13 cellular contexts compared by ENCODE assay signal in the genomic region with DNA sequence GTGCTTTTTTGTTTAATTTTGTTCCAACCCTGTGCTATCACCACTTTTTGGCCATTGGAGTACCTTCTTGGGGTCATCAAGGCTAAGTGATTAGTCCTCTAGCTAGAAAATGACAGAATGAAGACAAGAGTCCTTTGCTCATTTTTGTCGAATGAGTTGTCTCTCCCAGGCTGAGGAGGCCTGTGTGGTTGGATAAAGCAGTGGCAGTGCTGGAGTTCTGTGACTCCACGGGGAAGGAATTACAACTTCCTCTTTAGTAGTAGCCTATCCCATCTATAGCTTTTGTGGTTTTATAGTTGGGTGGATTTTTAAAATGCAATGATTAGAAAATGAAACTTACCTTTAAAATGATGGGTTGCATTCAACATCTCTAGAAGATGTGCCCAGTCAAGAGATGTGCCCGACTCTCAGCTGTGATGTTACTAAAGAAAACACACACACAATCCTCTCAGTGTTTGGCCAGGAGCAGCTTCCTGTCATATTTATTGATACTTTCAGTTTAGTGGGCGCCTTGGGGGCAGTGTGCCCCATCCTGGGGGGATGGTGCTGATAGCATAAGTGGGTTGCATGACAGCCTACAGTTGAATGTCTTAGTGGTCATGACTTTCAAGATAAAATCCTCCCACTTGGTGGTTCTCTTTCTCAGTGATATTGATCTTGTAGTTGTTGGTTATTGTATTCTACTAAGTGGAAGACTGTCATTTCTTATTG. TPM values are rescaled to one million over a fixed set of nuclear protein-coding genes. Genes with fewer than 3 reads are reported as not detected.
DNase-seq lines count a peak whose midpoint lies in the region; ATAC-seq and TF ChIP-seq lines count a peak whose summit lies in the region.
"Had no signal": no experiment of that assay in that cellular context is flagged by ENCODE, and none has a peak within 500 bp of the region (broad histone marks: within the 10 kb centered on the region; RNA-seq: fewer than 3 reads in every experiment).

No MANE protein-coding gene starts in this region.

- DNase-seq in CD4-positive, alpha-beta memory T cell: peak in 3 of 5 donors; percentile 20 to 28 (median 22)
- peak; percentile 82 for DNase-seq in activated CD8-positive, alpha-beta T cell treated with anti-CD3 and anti-CD28 coated beads for 36 hours
- DNase-seq in COLO829 (ENCODE audit: low spot score): no peak
- no peak for DNase-seq in NK-92 (lab: John Stamatoyannopoulos, UW; ENCODE audit: unreplicated experiment)
- DNase-seq in NCI-H1694 treated with DMSO at 0.1 percent for 48 hours (lab: John Stamatoyannopoulos, UW): no peak
- DNase-seq: body of pancreas, midbrain, NCI-H187 treated with DMSO at 0.1 percent for 48 hours, SW 1271, uterus had no signal

- H3K4me1 Mint-ChIP-seq in CD4-positive, alpha-beta memory T cell: peaks cover 72 to 95% (median 86%) of the 10 kb centered on the region in 4 donors
- peaks cover 95% of the 10 kb centered on the region for H3K4me1 Mint-ChIP-seq in activated CD8-positive, alpha-beta T cell treated with anti-CD3 and anti-CD28 coated beads for 36 hours (ENCODE audit: low read depth)

- intact Hi-C loops in CD4-positive, alpha-beta memory T cell (cut with micrococcal nuclease): loop anchor here (10.0 kb wide), 1 partner anchor 401 kb away; no protein-coding TSS in a partner anchor
- intact Hi-C loops in activated CD8-positive, alpha-beta T cell treated with anti-CD3 and anti-CD28 coated beads for 36 hours (cut with micrococcal nuclease): loop anchor here (2.0 kb wide), 1 partner anchor 179 kb away; no protein-coding TSS in a partner anchor

- no peak overlapping the region for H3K9ac ChIP-seq in mucosa of rectum (ENCODE audit: low read depth in 1 of 2, low read length in 2 of 2)

- no peaks in the 10 kb centered on the region for H3K36me3 ChIP-seq in CD4-positive, alpha-beta memory T cell (ENCODE audit: insufficient read depth, low read length)
- H3K36me3 ChIP-seq in mucosa of rectum (ENCODE audit: control insufficient read depth in 2 of 2, insufficient read depth in 2 of 2, low read length in 2 of 2): no peaks in the 10 kb centered on the region
- H3K36me3 ChIP-seq: uterus had no signal

- H3K4me1 ChIP-seq in CD4-positive, alpha-beta memory T cell (ENCODE audit: insufficient read depth, low read length): peaks cover 85% of the 10 kb centered on the region
- H3K4me1 ChIP-seq in mucosa of rectum (ENCODE audit: control insufficient read depth in 2 of 2, insufficient read depth in 2 of 2, low read length in 2 of 2): peaks cover 32 to 49% of the 10 kb centered on the region in 2 donors
- H3K4me1 ChIP-seq: uterus had no signal

- peaks cover 0 to 1% of the 10 kb centered on the region in 2 donors for H3K36me3 Mint-ChIP-seq in CD4-positive, alpha-beta memory T cell
- peaks cover 17% of the 10 kb centered on the region for H3K36me3 Mint-ChIP-seq in activated CD8-positive, alpha-beta T cell treated with anti-CD3 and anti-CD28 coated beads for 36 hours (ENCODE audit: low read depth)

- no peak overlapping the region for H3K4me3 ChIP-seq in CD4-positive, alpha-beta memory T cell (ENCODE audit: low read length in 2 of 2)
- no peak overlapping the region for H3K4me3 ChIP-seq in mucosa of rectum (ENCODE audit: low read length in 2 of 2)
- H3K4me3 ChIP-seq: body of pancreas, uterus had no signal

- ATAC-seq in HG03354 (IDR thresholded peaks at IDR 0.05; ENCODE audit: poor library complexity, severe bottlenecking, unreplicated experiment): peak; percentile 35
- ATAC-seq in activated CD8-positive, alpha-beta T cell treated with anti-CD3 and anti-CD28 coated beads for 36 hours: peak; percentile 64
- no peak for ATAC-seq in GM21786 (IDR thresholded peaks at IDR 0.05; ENCODE audit: unreplicated experiment)
- ATAC-seq: body of pancreas had no signal

- no peaks in the 10 kb centered on the region for H3K27me3 Mint-ChIP-seq in CD4-positive, alpha-beta memory T cell
- H3K27me3 Mint-ChIP-seq in activated CD8-positive, alpha-beta T cell treated with anti-CD3 and anti-CD28 coated beads for 36 hours: no peaks in the 10 kb centered on the region

- H3K4me3 Mint-ChIP-seq in CD4-positive, alpha-beta memory T cell: peak overlapping the region in 7 of 8 donors; percentile 51 to 88 (median 84)
- H3K4me3 Mint-ChIP-seq in activated CD8-positive, alpha-beta T cell treated with anti-CD3 and anti-CD28 coated beads for 36 hours: peak overlapping the region; percentile 65

- H3K27ac ChIP-seq in CD4-positive, alpha-beta memory T cell (ENCODE audit: low read depth, low read length): peak overlapping the region; percentile 55
- peak overlapping the region; percentile 66 to 71 for H3K27ac ChIP-seq in mucosa of rectum (ENCODE audit: low read depth in 2 of 2, low read length in 2 of 2)
- H3K27ac ChIP-seq: uterus had no signal

- no peaks in the 10 kb centered on the region for H3K9me3 Mint-ChIP-seq in CD4-positive, alpha-beta memory T cell
- no peaks in the 10 kb centered on the region for H3K9me3 Mint-ChIP-seq in activated CD8-positive, alpha-beta T cell treated with anti-CD3 and anti-CD28 coated beads for 36 hours

- H3K27ac Mint-ChIP-seq in CD4-positive, alpha-beta memory T cell: peak overlapping the region; percentile 84 to 98 (median 96)
- peak overlapping the region; percentile 96 for H3K27ac Mint-ChIP-seq in activated CD8-positive, alpha-beta T cell treated with anti-CD3 and anti-CD28 coated beads for 36 hours

- no peaks in the 10 kb centered on the region for H3K27me3 ChIP-seq in CD4-positive, alpha-beta memory T cell (ENCODE audit: insufficient read depth, low read length)
- no peaks in the 10 kb centered on the region for H3K27me3 ChIP-seq in mucosa of rectum (ENCODE audit: control insufficient read depth in 2 of 2, insufficient read depth in 2 of 2, low read length in 2 of 2)
- H3K27me3 ChIP-seq: body of pancreas, uterus had no signal

- TF ChIP-seq CTCF in activated CD8-positive, alpha-beta T cell treated with anti-CD3 and anti-CD28 coated beads for 36 hours (IDR thresholded peaks at IDR 0.05): no peak

- no peaks in the 10 kb centered on the region for H3K9me3 ChIP-seq in CD4-positive, alpha-beta memory T cell (ENCODE audit: control insufficient read depth in 1 of 2, low read length in 2 of 2)
- peaks cover 0 to 1% of the 10 kb centered on the region in 2 donors for H3K9me3 ChIP-seq in mucosa of rectum (ENCODE audit: control insufficient read depth in 2 of 2, low read length in 2 of 2)
- H3K9me3 ChIP-seq: body of pancreas, uterus had no signal

- CTCF ChIA-PET in CD4-positive, alpha-beta memory T cell (lab: Charles Lee; ENCODE audit: partially characterized antibody): interaction anchor here (2.8 to 7.2 kb wide), 3 partner anchors 11 to 194 kb away, joined by 5 to 36 read pairs (median 28); partner anchors contain the start of gene OTULINL
- CTCF ChIA-PET in activated CD8-positive, alpha-beta T cell treated with anti-CD3 and anti-CD28 coated beads for 36 hours (lab: Charles Lee): interaction anchor here (0.9 to 5.8 kb wide), 7 partner anchors 9 to 228 kb away, joined by 3 to 27 read pairs (median 5); partner anchors contain the start of gene OTULINL

- POLR2A ChIA-PET in CD4-positive, alpha-beta memory T cell (lab: Charles Lee; ENCODE audit: partially characterized antibody): interaction anchor here (0.9 to 6.6 kb wide), 4 partner anchors 10 to 180 kb away, joined by 3 to 108 read pairs (median 4); partner anchors contain the start of genes OTULIN and OTULINL
- POLR2A ChIA-PET in activated CD8-positive, alpha-beta T cell treated with anti-CD3 and anti-CD28 coated beads for 36 hours (lab: Charles Lee): interaction anchor here (0.9 to 6.0 kb wide), 4 partner anchors 10 to 192 kb away, joined by 3 to 48 read pairs (median 3); partner anchors contain the start of gene OTULINL

RNA-seq across cellular contexts. Expression of gene OTULINL, which starts 11.9 kb away (rescaled TPM):
- total RNA-seq in CD4-positive, alpha-beta memory T cell: 10 to 100 TPM; 24.7 to 26.3 TPM
- polyA plus RNA-seq in CD4-positive, alpha-beta memory T cell: 10 to 100 TPM; 17.8 to 39.6 TPM
- 10 to 100 TPM; 19.7 to 21.1 TPM for total RNA-seq in activated CD8-positive, alpha-beta T cell treated with anti-CD3 and anti-CD28 coated beads for 36 hours

Comparison
In these comparisons a context has a peak if more than half of its experiments do, and no peak if none do; other contexts are left out.
1. DNase-seq: peak in CD4-positive, alpha-beta memory T cell (3 of 5) and activated CD8-positive, alpha-beta T cell treated with anti-CD3 and anti-CD28 coated beads for 36 hours (single experiment); none in COLO829 (single experiment), NK-92 (single experiment) and NCI-H1694 treated with DMSO at 0.1 percent for 48 hours (single experiment).